Comparison of ENCODE assay signal across 8 cellular contexts in the genomic region with DNA sequence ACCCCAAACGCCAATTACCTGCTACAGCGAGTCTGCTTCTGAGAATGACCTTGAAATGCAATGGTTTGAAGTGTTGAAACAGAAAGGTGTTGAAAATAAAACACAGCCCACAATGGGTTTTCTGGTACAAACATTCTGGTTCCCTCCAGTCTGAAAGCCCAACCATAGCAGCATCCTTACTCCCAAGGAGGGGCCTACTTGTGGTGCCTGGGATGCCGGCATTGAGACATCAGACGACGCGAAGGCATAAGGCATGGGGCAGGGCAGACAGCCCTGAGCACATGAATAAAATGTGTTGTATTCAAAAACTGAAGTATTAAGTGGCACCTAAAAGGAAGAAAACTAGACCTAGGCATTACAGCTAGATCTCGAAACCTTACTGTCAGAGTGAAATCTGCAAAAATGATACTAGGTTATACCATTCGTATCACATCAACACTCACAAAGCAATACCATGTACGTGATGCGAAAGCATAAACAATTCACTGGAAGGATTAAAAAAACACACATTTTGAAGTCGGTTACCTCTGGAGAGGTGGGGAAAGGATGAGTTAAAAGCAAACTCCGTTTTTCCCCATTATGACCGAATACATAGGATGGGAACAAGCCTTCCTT. TPM values are rescaled to one million over a fixed set of nuclear protein-coding genes. Genes with fewer than 3 reads are reported as not detected.
DNase-seq lines count a peak whose midpoint lies in the region; ATAC-seq and TF ChIP-seq lines count a peak whose summit lies in the region.

No MANE protein-coding gene starts in this region.

- H4K20me1 ChIP-seq in GM23338 (replicated peaks; ENCODE audit: insufficient read depth) = peaks cover 49% of the 10 kb centered on the region

- no peak for TF ChIP-seq EP300 in suprapubic skin (IDR thresholded peaks at IDR 0.05)

- H3K36me3 ChIP-seq in GM23338 (ENCODE audit: insufficient read depth) = peaks cover 28% of the 10 kb centered on the region
- peaks cover 34% of the 10 kb centered on the region for H3K36me3 ChIP-seq in suprapubic skin

- ATAC-seq in GM23338 (peak; percentile 15; the same call in 2 of the 3 replicates), GM21515 (IDR thresholded peaks at IDR 0.05; ENCODE audit: unreplicated experiment) (no peak)
- ATAC-seq in activated naive CD4-positive, alpha-beta T cell treated with anti-CD3 and anti-CD28 coated beads, Interleukin-2, amount 50 U/mL, for 72 hours = peak in 1 of 2 donors; percentile 9

- peaks cover 79% of the 10 kb centered on the region for H3K79me2 ChIP-seq in GM23338 (replicated peaks; ENCODE audit: insufficient read depth)

- POLR2A ChIA-PET in AG04450 (lab: Yijun Ruan, JAX) = interaction anchor here (1.0 kb wide), 1 partner anchor 94 kb away, joined by 6 read pairs; no protein-coding TSS in a partner anchor

- H3K27ac ChIP-seq in AG04450 (ENCODE audit: low read depth, low read length) (no peak overlapping the region), GM23338 (ENCODE audit: low read depth) (0 out of 2 replicates have a peak overlapping the region, but pooled peaks have one; percentile 42), suprapubic skin (peak overlapping the region; percentile 91)

- peak overlapping the region; percentile 49; the same call in 1 of the 2 replicates for H2AFZ ChIP-seq in GM23338

- H3K27me3 Mint-ChIP-seq in GM23338 (ENCODE audit: insufficient read depth, low read depth, poor library complexity) = no peaks in the 10 kb centered on the region

- peaks cover 22% of the 10 kb centered on the region for H3K4me1 Mint-ChIP-seq in GM23338

- H3K9me3 Mint-ChIP-seq in GM23338 = no peaks in the 10 kb centered on the region
- H3K9me3 Mint-ChIP-seq in activated naive CD4-positive, alpha-beta T cell treated with anti-CD3 and anti-CD28 coated beads, Interleukin-2, amount 50 U/mL, for 72 hours = no peaks in the 10 kb centered on the region

- H3K27me3 ChIP-seq in AG04450 (ENCODE audit: control insufficient read depth, insufficient read depth, low read length) (no peaks in the 10 kb centered on the region), GM23338 (ENCODE audit: insufficient read depth) (no peaks in the 10 kb centered on the region), suprapubic skin (no peaks in the 10 kb centered on the region)

- peaks cover 30% of the 10 kb centered on the region for H3K36me3 Mint-ChIP-seq in GM23338 (ENCODE audit: low read depth)
- peaks cover 34 to 59% of the 10 kb centered on the region in 2 donors for H3K36me3 Mint-ChIP-seq in activated naive CD4-positive, alpha-beta T cell treated with anti-CD3 and anti-CD28 coated beads, Interleukin-2, amount 50 U/mL, for 72 hours

- H3K4me1 ChIP-seq in GM23338 (ENCODE audit: insufficient read depth) = peaks cover 25% of the 10 kb centered on the region; the same call in 1 of the 2 replicates
- H3K4me1 ChIP-seq in suprapubic skin = peaks cover 33% of the 10 kb centered on the region

- peak overlapping the region; percentile 95 for H3K4me3 Mint-ChIP-seq in GM23338

- H3K4me3 ChIP-seq in AG04450 (ENCODE audit: low read depth, low read length) (peak overlapping the region; percentile 87), GM23338 (peak overlapping the region; percentile 92), suprapubic skin (peak overlapping the region; percentile 90)

- no peak for TF ChIP-seq CTCF in AG04450 (IDR thresholded peaks at IDR 0.05; ENCODE audit: low read depth, low read length)
- no peak for TF ChIP-seq CTCF in GM23338 (conservative IDR thresholded peaks at IDR 0.05; ENCODE audit: low read depth in 2 of 2)
- no peak for TF ChIP-seq CTCF in suprapubic skin (IDR thresholded peaks at IDR 0.05)

- peak overlapping the region; percentile 92 for H3K4me2 ChIP-seq in GM23338

- 10% methylated on average over 13 of the region's 13 CpGs for WGBS in suprapubic skin

- H3K9me3 ChIP-seq in AG04450 (ENCODE audit: control insufficient read depth, insufficient read depth, low read length) = no peaks in the 10 kb centered on the region; the same call in 1 of the 2 replicates
- H3K9me3 ChIP-seq in suprapubic skin = no peaks in the 10 kb centered on the region

- DNase-seq in AG04450 (ENCODE audit: low read depth, low spot score) (no peak), GM23338 (ENCODE audit: low spot score) (peak; percentile 43), iPS-NIHi11 (ENCODE audit: low spot score) (peak; percentile 32), suprapubic skin (ENCODE audit: low spot score in 2 of 2) (no peak), SW 1271 (lab: John Stamatoyannopoulos, UW) (no peak), NCI-H187 treated with DMSO at 0.1 percent for 48 hours (lab: John Stamatoyannopoulos, UW) (no peak)
- no peak for DNase-seq in activated naive CD4-positive, alpha-beta T cell treated with anti-CD3 and anti-CD28 coated beads, Interleukin-2, amount 50 U/mL, for 72 hours (ENCODE audit: low spot score in 2 of 2)

- no peaks in the 10 kb centered on the region for H3F3A ChIP-seq in GM23338 (replicated peaks; ENCODE audit: low read depth)

- peak overlapping the region; percentile 97 for H3K27ac Mint-ChIP-seq in GM23338
- H3K27ac Mint-ChIP-seq in activated naive CD4-positive, alpha-beta T cell treated with anti-CD3 and anti-CD28 coated beads, Interleukin-2, amount 50 U/mL, for 72 hours = peak overlapping the region; percentile 92 to 99

- no peak for TF ChIP-seq POLR2A in suprapubic skin (IDR thresholded peaks at IDR 0.05)

- H3K9me2 ChIP-seq in GM23338 (ENCODE audit: insufficient read depth) = no peaks in the 10 kb centered on the region

- CTCF ChIA-PET in AG04450 (lab: Charles Lee) = interaction anchor here (1.2 to 1.4 kb wide), 2 partner anchors 94 to 252 kb away, joined by 3 to 6 read pairs; no protein-coding TSS in a partner anchor

TF ChIP-seq in GM23338, 12 proteins besides CTCF, POLR2A, EP300 and RAD21 (continues in another document):
- TF ChIP-seq ZNF331 (CRISPR knock-in tag; IDR thresholded peaks at IDR 0.05; ENCODE audit: low read depth) (no peak), STAT1 (IDR thresholded peaks at IDR 0.05; ENCODE audit: unreplicated experiment) (no peak), EZH2 (IDR thresholded peaks at IDR 0.05; ENCODE audit: low read depth, unreplicated experiment) (no peak)

RNA-seq across cellular contexts. Expression of a gene that starts 0.8 kb away (rescaled TPM):
- 111 and 124 TPM in 2 replicates for polyA plus RNA-seq in AG04450 (2011; rRNA removed)
- 67.0 and 75.7 TPM in 2 replicates for polyA minus RNA-seq in AG04450 (2011; rRNA and poly(A)+ RNA removed)
- total RNA-seq in GM23338 (2014; rRNA removed; shearing (Covaris generic)) = 132 and 151 TPM in 2 replicates
- 81.5 and 83.4 TPM in 2 replicates for polyA plus RNA-seq in GM23338 (2016; fragmentation: Nextera tagmentation; extraction: Ambion mirVana)
- total RNA-seq in activated naive CD4-positive, alpha-beta T cell treated with anti-CD3 and anti-CD28 coated beads, Interleukin-2, amount 50 U/mL, for 72 hours = 100 to 1,000 TPM; 308 to 362 TPM
- total RNA-seq in suprapubic skin = 10 to 100 TPM; 36.9 to 49.8 (median 39.9) TPM

RNA-seq across cellular contexts. Expression of a gene that starts 1.0 kb away (rescaled TPM):
- polyA plus RNA-seq in AG04450 (2011; rRNA removed) (65.5 and 89.0 TPM in 2 replicates), GM23338 (2016; fragmentation: Nextera tagmentation; extraction: Ambion mirVana) (63.9 and 74.5 TPM in 2 replicates)
- polyA minus RNA-seq in AG04450 (2011; rRNA and poly(A)+ RNA removed) = 58.3 and 69.8 TPM in 2 replicates
- total RNA-seq in GM23338 (2014; rRNA removed; shearing (Covaris generic)) = 60.0 and 76.3 TPM in 2 replicates
- 10 to 100 TPM; 45.0 to 50.9 TPM for total RNA-seq in activated naive CD4-positive, alpha-beta T cell treated with anti-CD3 and anti-CD28 coated beads, Interleukin-2, amount 50 U/mL, for 72 hours
- 10 to 100 TPM; 23.8 to 31.9 (median 25.8) TPM for total RNA-seq in suprapubic skin

RNA-seq across cellular contexts. Expression of a gene that starts 25.0 kb away (rescaled TPM):
- polyA plus RNA-seq in AG04450 (2011; rRNA removed) (77.9 and 80.4 TPM in 2 replicates), GM23338 (2016; fragmentation: Nextera tagmentation; extraction: Ambion mirVana) (9.0 and 10.7 TPM in 2 replicates)
- 320 and 427 TPM in 2 replicates for polyA minus RNA-seq in AG04450 (2011; rRNA and poly(A)+ RNA removed)
- 41.1 and 52.9 TPM in 2 replicates for total RNA-seq in GM23338 (2014; rRNA removed; shearing (Covaris generic))
- total RNA-seq in activated naive CD4-positive, alpha-beta T cell treated with anti-CD3 and anti-CD28 coated beads, Interleukin-2, amount 50 U/mL, for 72 hours = 10 to 100 TPM; 29.7 to 32.3 TPM
- 100 to 1,000 TPM; 110 to 130 (median 126) TPM for total RNA-seq in suprapubic skin

Comparison
In these comparisons a context has a peak if more than half of its experiments do, and no peak if none do; other contexts are left out.
1. DNase-seq: peak in GM23338 (single experiment) and iPS-NIHi11 (single experiment); none in AG04450 (single experiment), activated naive CD4-positive, alpha-beta T cell treated with anti-CD3 and anti-CD28 coated beads, Interleukin-2, amount 50 U/mL, for 72 hours (0 of 2), suprapubic skin (0 of 2), SW 1271 (0 of 2) and NCI-H187 treated with DMSO at 0.1 percent for 48 hours (single experiment).
2. Peak in every context shown above with its lines, with median percentiles within 50 percentile points of each other: H3K4me3 ChIP-seq.